ENCODE assay signal across 26 cellular contexts in genomic region chr4:65600656-65601055, GRCh38.
DNase-seq lines count a peak whose midpoint lies in the region; ATAC-seq and TF ChIP-seq lines count a peak whose summit lies in the region.
"Had no signal": no experiment of that assay in that cellular context is flagged by ENCODE, and none has a peak within 500 bp of the region (broad histone marks: within the 10 kb centered on the region; RNA-seq: fewer than 3 reads in every experiment).

No MANE protein-coding gene starts in this region.

- peaks cover 80% of the 10 kb centered on the region for H3K4me1 Mint-ChIP-seq in osteocyte (ENCODE audit: unreplicated experiment)
- H3K4me1 Mint-ChIP-seq: B cell had no signal

- TF ChIP-seq CTCF in osteocyte (IDR thresholded peaks at IDR 0.05), result no peak

- H3K36me3 Mint-ChIP-seq in osteocyte (ENCODE audit: unreplicated experiment), result peaks cover 54% of the 10 kb centered on the region
- H3K36me3 Mint-ChIP-seq: CD8-positive, alpha-beta T cell had no signal

- no peaks in the 10 kb centered on the region for H3K27me3 Mint-ChIP-seq in osteocyte (ENCODE audit: unreplicated experiment)
- H3K27me3 Mint-ChIP-seq: B cell had no signal

- H3K9me3 Mint-ChIP-seq in osteocyte (ENCODE audit: unreplicated experiment), result no peaks in the 10 kb centered on the region

- H3K27ac Mint-ChIP-seq in osteocyte (ENCODE audit: unreplicated experiment), result peak overlapping the region; percentile 68
- H3K27ac Mint-ChIP-seq: B cell; CD8-positive, alpha-beta T cell; HFFc6 had no signal

- no peak for ATAC-seq in GM18861 (IDR thresholded peaks at IDR 0.05; ENCODE audit: unreplicated experiment)
- no peak for ATAC-seq in GM18907 (IDR thresholded peaks at IDR 0.05; ENCODE audit: unreplicated experiment)
- ATAC-seq: CD8-positive, alpha-beta T cell; GM12878 had no signal

- peak overlapping the region; percentile 27 for H3K4me3 Mint-ChIP-seq in osteocyte (ENCODE audit: unreplicated experiment)
- H3K4me3 Mint-ChIP-seq: B cell; CD8-positive, alpha-beta T cell; HFFc6 had no signal

- DNase-seq in NCI-H69 (lab: John Stamatoyannopoulos, UW) (peak; percentile 81), amniotic stem cell (lab: John Stamatoyannopoulos, UW) (peak; percentile 29), fibroblast of gingiva (ENCODE audit: low read depth) (peak; percentile 24), osteocyte (ENCODE audit: extremely low spot score, unreplicated experiment) (no peak), iPS-NIHi11 (ENCODE audit: low spot score) (no peak), anterior cingulate cortex (lab: John Stamatoyannopoulos, UW) (no peak)
- DNase-seq: CD8-positive, alpha-beta T cell; DMS 273 treated with DMSO at 0.1 percent for 48 hours; DMS79; EL; GDM1; GOT3; HFFc6; KBM-7; MM.1S; NCI-H1694 treated with DMSO at 0.1 percent for 48 hours; NCI-H2081; NCI-H2171 treated with DMSO at 0.1 percent for 48 hours; NCI-H524 treated with DMSO at 0.1 percent for 48 hours; NCI-H82; Peyer's patch; SHP77 treated with DMSO at 0.1 percent for 48 hours had no signal

Comparison
In these comparisons a context has a peak if more than half of its experiments do, and no peak if none do; other contexts are left out.
1. DNase-seq: peak in NCI-H69 (single experiment), amniotic stem cell (single experiment) and fibroblast of gingiva (single experiment); none in osteocyte (single experiment), iPS-NIHi11 (single experiment) and anterior cingulate cortex (0 of 58).